ENCODE assay signal across 8 cellular contexts in the genomic region with DNA sequence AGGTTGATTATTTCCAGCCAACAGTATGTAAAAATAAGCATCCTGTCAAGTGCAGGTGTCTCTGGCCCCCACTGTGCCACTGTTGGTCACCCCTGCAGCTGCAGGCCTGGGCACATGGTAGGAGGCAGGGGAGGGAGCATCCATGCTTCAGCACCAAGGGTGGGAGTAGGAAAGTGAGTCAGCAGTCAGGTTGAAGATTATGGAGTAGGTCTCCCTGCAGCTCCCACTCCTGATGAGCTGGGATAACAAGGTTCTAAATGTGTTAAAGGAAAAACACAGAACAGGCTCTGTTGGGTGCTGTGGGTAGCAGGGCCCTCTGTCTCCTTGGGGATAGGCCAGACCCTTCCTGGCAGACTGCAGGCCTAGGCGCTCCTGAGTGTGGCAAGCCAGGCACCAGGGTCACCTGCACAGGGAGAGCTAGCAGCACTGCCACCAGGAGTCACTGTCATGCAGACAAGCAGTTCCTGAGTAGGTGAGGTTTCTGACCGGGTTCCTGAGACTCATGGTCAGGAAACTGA. TPM values are rescaled to one million over a fixed set of nuclear protein-coding genes. Genes with fewer than 3 reads are reported as not detected.
DNase-seq lines count a peak whose midpoint lies in the region; ATAC-seq lines count a peak whose summit lies in the region.

No MANE protein-coding gene starts in this region.

- H3K27ac Mint-ChIP-seq in CD4-positive, CD25-positive, alpha-beta regulatory T cell = peak overlapping the region; percentile 29 to 84 (median 55)
- peak overlapping the region; percentile 31 for H3K27ac Mint-ChIP-seq in activated naive CD8-positive, alpha-beta T cell treated with anti-CD3 and anti-CD28 coated beads, Interleukin-2, amount 50 U/mL, for 24 hours

- H2BK120ac ChIP-seq in mesenchymal stem cell (ENCODE audit: low read depth, low read length) = no peak overlapping the region

- no peak overlapping the region for H3K4me3 ChIP-seq in CD4-positive, CD25-positive, alpha-beta regulatory T cell (ENCODE audit: low read depth, low read length)
- H3K4me3 ChIP-seq in mesenchymal stem cell (ENCODE audit: insufficient read depth in 1 of 2, low read depth in 1 of 2, low read length in 2 of 2) = no peak overlapping the region

- peak overlapping the region in 1 of 2 experiments; percentile 62 for H3K23ac ChIP-seq in mesenchymal stem cell (ENCODE audit: low read length in 2 of 2)

- no peak overlapping the region for H3K18ac ChIP-seq in mesenchymal stem cell (ENCODE audit: low read depth in 1 of 2, low read length in 2 of 2)

- peak in 1 of 3 donors; percentile 20 for DNase-seq in CD4-positive, CD25-positive, alpha-beta regulatory T cell
- DNase-seq in HT-29 (ENCODE audit: low spot score) (peak; percentile 43), mesenchymal stem cell (no peak), NCI-H1105 (lab: John Stamatoyannopoulos, UW) (no peak), DMS153 treated with DMSO at 0.1 percent for 48 hours (lab: John Stamatoyannopoulos, UW; ENCODE audit: unreplicated experiment) (no peak)
- DNase-seq in activated naive CD8-positive, alpha-beta T cell treated with anti-CD3 and anti-CD28 coated beads, Interleukin-2, amount 50 U/mL, for 24 hours = peak; percentile 11

- no peaks in the 10 kb centered on the region for H3K9me3 ChIP-seq in CD4-positive, CD25-positive, alpha-beta regulatory T cell (ENCODE audit: control insufficient read depth in 2 of 2, low read length in 2 of 2)
- H3K9me3 ChIP-seq in mesenchymal stem cell (ENCODE audit: control insufficient read depth, low read length) = no peaks in the 10 kb centered on the region

- no peak for ATAC-seq in CD4-positive, CD25-positive, alpha-beta regulatory T cell (ENCODE audit: low read depth in 2 of 2)
- ATAC-seq in GM19035 (IDR thresholded peaks at IDR 0.05; ENCODE audit: unreplicated experiment) (peak; percentile 52), HG03469 (IDR thresholded peaks at IDR 0.05; ENCODE audit: unreplicated experiment) (no peak)
- no peak for ATAC-seq in activated naive CD8-positive, alpha-beta T cell treated with anti-CD3 and anti-CD28 coated beads, Interleukin-2, amount 50 U/mL, for 24 hours

- H3K79me1 ChIP-seq in mesenchymal stem cell (replicated peaks; ENCODE audit: low read length, poor library complexity, severe bottlenecking) = peaks cover 34% of the 10 kb centered on the region

- H3K4me1 ChIP-seq in CD4-positive, CD25-positive, alpha-beta regulatory T cell (ENCODE audit: control insufficient read depth, insufficient read depth, low read length, poor library complexity, severe bottlenecking) = no peaks in the 10 kb centered on the region
- H3K4me1 ChIP-seq in mesenchymal stem cell (ENCODE audit: control insufficient read depth, insufficient read depth, low read depth, low read length) = peaks cover 26% of the 10 kb centered on the region

- H3K9me3 Mint-ChIP-seq in CD4-positive, CD25-positive, alpha-beta regulatory T cell = peaks cover 0 to 1% (median 0%) of the 10 kb centered on the region in 7 donors
- no peaks in the 10 kb centered on the region for H3K9me3 Mint-ChIP-seq in activated naive CD8-positive, alpha-beta T cell treated with anti-CD3 and anti-CD28 coated beads, Interleukin-2, amount 50 U/mL, for 24 hours

- H3K27me3 ChIP-seq in CD4-positive, CD25-positive, alpha-beta regulatory T cell (ENCODE audit: control insufficient read depth, insufficient read depth, low read length) = no peaks in the 10 kb centered on the region
- no peaks in the 10 kb centered on the region for H3K27me3 ChIP-seq in mesenchymal stem cell (ENCODE audit: control insufficient read depth in 1 of 2, insufficient read depth in 1 of 2, low read length in 2 of 2)

- no peak overlapping the region for H4K8ac ChIP-seq in mesenchymal stem cell (ENCODE audit: low read length)

- no peak overlapping the region for H2BK15ac ChIP-seq in mesenchymal stem cell (ENCODE audit: low read depth, poor library complexity, severe bottlenecking)

- H3K27me3 Mint-ChIP-seq in CD4-positive, CD25-positive, alpha-beta regulatory T cell = no peaks in the 10 kb centered on the region
- H3K27me3 Mint-ChIP-seq in activated naive CD8-positive, alpha-beta T cell treated with anti-CD3 and anti-CD28 coated beads, Interleukin-2, amount 50 U/mL, for 24 hours = no peaks in the 10 kb centered on the region

- no peak overlapping the region for H3K4me2 ChIP-seq in mesenchymal stem cell (ENCODE audit: low read length, poor library complexity, severe bottlenecking)

- 84% methylated on average over 2 of the region's 2 CpGs for WGBS in mesenchymal stem cell

- H2AFZ ChIP-seq in mesenchymal stem cell (ENCODE audit: low read depth, low read length) = no peak overlapping the region

- no peak overlapping the region for H3K9ac ChIP-seq in mesenchymal stem cell (ENCODE audit: low read length)

- no peak overlapping the region for H2BK5ac ChIP-seq in mesenchymal stem cell (ENCODE audit: low read depth, low read length, poor library complexity, severe bottlenecking)

- peaks cover 40% of the 10 kb centered on the region for H3K36me3 ChIP-seq in CD4-positive, CD25-positive, alpha-beta regulatory T cell (ENCODE audit: control insufficient read depth, insufficient read depth, low read length)
- H3K36me3 ChIP-seq in mesenchymal stem cell (ENCODE audit: control insufficient read depth in 1 of 2, insufficient read depth in 2 of 2, low read depth in 1 of 2, low read length in 2 of 2) = peaks cover 15 to 18% of the 10 kb centered on the region in 2 experiments

- peaks cover 31% of the 10 kb centered on the region for H3K36me3 Mint-ChIP-seq in CD4-positive, CD25-positive, alpha-beta regulatory T cell
- peaks cover 22% of the 10 kb centered on the region for H3K36me3 Mint-ChIP-seq in activated naive CD8-positive, alpha-beta T cell treated with anti-CD3 and anti-CD28 coated beads, Interleukin-2, amount 50 U/mL, for 24 hours (ENCODE audit: low read depth)

- H3K4me1 Mint-ChIP-seq in CD4-positive, CD25-positive, alpha-beta regulatory T cell = peaks cover 4 to 62% (median 35%) of the 10 kb centered on the region in 4 donors
- peaks cover 36% of the 10 kb centered on the region for H3K4me1 Mint-ChIP-seq in activated naive CD8-positive, alpha-beta T cell treated with anti-CD3 and anti-CD28 coated beads, Interleukin-2, amount 50 U/mL, for 24 hours

- H3K4me3 Mint-ChIP-seq in CD4-positive, CD25-positive, alpha-beta regulatory T cell = no peak overlapping the region
- H3K4me3 Mint-ChIP-seq in activated naive CD8-positive, alpha-beta T cell treated with anti-CD3 and anti-CD28 coated beads, Interleukin-2, amount 50 U/mL, for 24 hours = no peak overlapping the region

- H3K4ac ChIP-seq in mesenchymal stem cell (ENCODE audit: low read depth in 1 of 2, low read length in 2 of 2) = no peak overlapping the region

- H2AK5ac ChIP-seq in mesenchymal stem cell (ENCODE audit: low read length, severe bottlenecking) = peak overlapping the region; percentile 37

- H2BK12ac ChIP-seq in mesenchymal stem cell (ENCODE audit: low read length in 2 of 2) = no peak overlapping the region

- H3K27ac ChIP-seq in CD4-positive, CD25-positive, alpha-beta regulatory T cell (ENCODE audit: insufficient read depth, low read length, poor library complexity, severe bottlenecking) = no peak overlapping the region
- peak overlapping the region; percentile 76 for H3K27ac ChIP-seq in mesenchymal stem cell (ENCODE audit: low read length, poor library complexity, severe bottlenecking)

- H4K91ac ChIP-seq in mesenchymal stem cell (ENCODE audit: low read length) = no peak overlapping the region

- no peak overlapping the region for H3K14ac ChIP-seq in mesenchymal stem cell (ENCODE audit: low read length in 2 of 2)

RNA-seq across cellular contexts. Expression of a gene that starts 59.3 kb away (rescaled TPM):
- total RNA-seq in CD4-positive, CD25-positive, alpha-beta regulatory T cell = 85.6 TPM
- polyA plus RNA-seq in CD4-positive, CD25-positive, alpha-beta regulatory T cell = 10 to 100 TPM; 55.6 to 71.1 (median 66.2) TPM
- 47.7 and 53.4 TPM in 2 replicates for total RNA-seq in HT-29 (2014; rRNA removed; shearing (Covaris generic))
- polyA plus RNA-seq in mesenchymal stem cell (2013, experiment 1 of 2) = 37.7 TPM
- polyA plus RNA-seq in mesenchymal stem cell (2013, experiment 2 of 2) = 36.7 TPM

Comparison
In these comparisons a context has a peak if more than half of its experiments do, and no peak if none do; other contexts are left out.
1. DNase-seq: peak in HT-29 (single experiment) and activated naive CD8-positive, alpha-beta T cell treated with anti-CD3 and anti-CD28 coated beads, Interleukin-2, amount 50 U/mL, for 24 hours (single experiment); none in mesenchymal stem cell (single experiment), NCI-H1105 (single experiment) and DMS153 treated with DMSO at 0.1 percent for 48 hours (single experiment).